8 cellular contexts compared by ENCODE assay signal in genomic region chr19:56404705-56405056, GRCh38. TPM values are rescaled to one million over a fixed set of nuclear protein-coding genes. Genes with fewer than 3 reads are reported as not detected.
A peak's percentile ranks its signal among the peaks of the same experiment; 100 is the strongest.
DNase-seq lines count a peak whose midpoint lies in the region; ATAC-seq and TF ChIP-seq lines count a peak whose summit lies in the region.

No MANE protein-coding gene starts in this region.

- DNase-seq in OCI-LY7 (ENCODE audit: low spot score) (no peak), GOT3 (lab: John Stamatoyannopoulos, UW) (no peak)

- no peaks in the 10 kb centered on the region for H3K36me3 ChIP-seq in OCI-LY7 (ENCODE audit: insufficient read depth, low read length)
- peaks cover 4% of the 10 kb centered on the region in 2 donors for H3K36me3 ChIP-seq in esophagus (ENCODE audit: control insufficient read depth in 2 of 2, insufficient read depth in 2 of 2, low read length in 1 of 2)
- peaks cover 24% of the 10 kb centered on the region for H3K36me3 ChIP-seq in rectal smooth muscle tissue (ENCODE audit: control insufficient read depth, insufficient read depth, low read length)

- POLR2A ChIA-PET in OCI-LY7 (lab: Charles Lee), result no interaction called here

- peak; percentile 8 for ATAC-seq in GM21528 (IDR thresholded peaks at IDR 0.05; ENCODE audit: low FRiP score, unreplicated experiment)
- ATAC-seq in HG02938 (IDR thresholded peaks at IDR 0.05; ENCODE audit: unreplicated experiment), result no peak
- no peak for ATAC-seq in HG03280 (IDR thresholded peaks at IDR 0.05; ENCODE audit: unreplicated experiment)
- no peak for ATAC-seq in HG02840 (IDR thresholded peaks at IDR 0.05; ENCODE audit: low FRiP score, unreplicated experiment)

- H3K9me2 ChIP-seq in OCI-LY7 (ENCODE audit: insufficient read depth, low read length), result no peaks in the 10 kb centered on the region

- H4K20me1 ChIP-seq in OCI-LY7 (ENCODE audit: insufficient read depth, low read length), result no peaks in the 10 kb centered on the region

- 55 to 64% methylated on average over 9 of the region's 9 CpGs for WGBS in esophagus, 2 donors

- H3K79me2 ChIP-seq in OCI-LY7 (ENCODE audit: insufficient read depth, low read depth, low read length), result no peaks in the 10 kb centered on the region

- H3K27me3 ChIP-seq in esophagus (ENCODE audit: control insufficient read depth in 1 of 2, insufficient read depth in 2 of 2, low read length in 2 of 2) (no peaks in the 10 kb centered on the region), rectal smooth muscle tissue (ENCODE audit: control insufficient read depth, insufficient read depth, low read length) (no peaks in the 10 kb centered on the region)

- CTCF ChIA-PET in OCI-LY7 (lab: Charles Lee; ENCODE audit: unreplicated experiment), result no interaction called here

- BruUV-seq in OCI-LY7 (replicated peaks; lab: Mats Ljungman, UMichigan), result no TSS peak

- H3K9ac ChIP-seq in rectal smooth muscle tissue (ENCODE audit: low read length), result peak overlapping the region; percentile 85

- H3K4me3 ChIP-seq in OCI-LY7 (ENCODE audit: low read depth, low read length, poor library complexity, severe bottlenecking), result peak overlapping the region; percentile 67
- peak overlapping the region; percentile 74 to 80 for H3K4me3 ChIP-seq in esophagus (ENCODE audit: low read depth in 1 of 2, low read length in 2 of 2)
- H3K4me3 ChIP-seq in rectal smooth muscle tissue (ENCODE audit: low read length), result peak overlapping the region; percentile 93

- no peaks in the 10 kb centered on the region for H3K4me1 ChIP-seq in OCI-LY7 (ENCODE audit: insufficient read depth, low read length, poor library complexity, severe bottlenecking)
- peaks cover 3 to 6% of the 10 kb centered on the region in 2 donors for H3K4me1 ChIP-seq in esophagus (ENCODE audit: control insufficient read depth in 2 of 2, insufficient read depth in 2 of 2, low read length in 1 of 2)
- H3K4me1 ChIP-seq in rectal smooth muscle tissue (ENCODE audit: control insufficient read depth, insufficient read depth, low read length), result peaks cover 6% of the 10 kb centered on the region

- H2AFZ ChIP-seq in OCI-LY7 (ENCODE audit: low read length), result peak overlapping the region; percentile 79; the same call in 1 of the 2 replicates

- H3K9me3 ChIP-seq in OCI-LY7 (ENCODE audit: low read length) (no peaks in the 10 kb centered on the region; the same call in 1 of the 2 replicates), esophagus (ENCODE audit: control insufficient read depth in 2 of 2, insufficient read depth in 1 of 2, low read depth in 1 of 2, low read length in 1 of 2) (peaks cover 3 to 6% of the 10 kb centered on the region in 2 donors)

- no peak overlapping the region for H3K27ac ChIP-seq in OCI-LY7 (ENCODE audit: low read depth, low read length, poor library complexity, severe bottlenecking)
- H3K27ac ChIP-seq in esophagus (ENCODE audit: low read depth in 2 of 2, low read length in 1 of 2), result no peak overlapping the region
- no peak overlapping the region for H3K27ac ChIP-seq in rectal smooth muscle tissue (ENCODE audit: low read depth, low read length)

- intact Hi-C loops in OCI-LY7 (cut with micrococcal nuclease; ENCODE audit: unreplicated experiment), result no loop called here

- no peak for TF ChIP-seq CTCF in OCI-LY7 (conservative IDR thresholded peaks at IDR 0.05; ENCODE audit: low read length)

- H3K4me2 ChIP-seq in OCI-LY7 (ENCODE audit: low read length), result peak overlapping the region; percentile 56; the same call in 1 of the 2 replicates

RNA-seq across cellular contexts. Expression of gene ZNF583, which starts 0.5 kb away (rescaled TPM):
- 0.73 and 1.8 TPM in 2 replicates for total RNA-seq in OCI-LY7 (2014; rRNA removed; shearing (Covaris generic))
- 3.0 and 3.3 TPM in 2 replicates for total RNA-seq in OCI-LY7 (2022)
- polyA plus RNA-seq in esophagus, result under 1 TPM; 0.55 to 0.56 TPM

RNA-seq across cellular contexts. Expression of gene ZNF582, which starts 11.3 kb away (rescaled TPM):
- not detected in 2 replicates for total RNA-seq in OCI-LY7 (2014; rRNA removed; shearing (Covaris generic))
- total RNA-seq in OCI-LY7 (2022), result 0.20 TPM in 1 of 2 replicates, not detected in the other
- polyA plus RNA-seq in esophagus, result 1 to 10 TPM in 1 of 2 donors, under 1 TPM in 1; 0.86 to 1.1 TPM
